In the genomic region with DNA sequence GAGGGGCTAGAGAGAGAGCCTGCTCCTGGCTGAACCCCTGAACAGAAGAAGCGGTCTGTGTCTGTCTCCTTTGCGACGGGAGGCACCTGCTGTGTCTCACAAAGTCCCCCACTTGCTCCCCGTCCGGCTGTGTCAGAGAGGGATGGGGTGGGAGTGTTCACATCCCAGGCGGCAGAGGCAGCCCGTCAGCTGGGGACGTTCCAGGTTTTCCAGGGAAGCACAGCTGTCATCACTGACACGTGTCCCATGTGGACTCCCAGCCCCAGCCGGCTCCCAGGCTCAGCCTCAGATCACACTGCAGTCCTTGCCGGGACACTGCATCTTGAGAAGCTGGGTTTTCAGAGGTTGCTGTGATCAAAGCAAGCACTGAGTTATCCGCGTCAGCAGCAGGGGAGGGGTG, we compare ENCODE assay signal across 11 cellular contexts. TPM values are rescaled to one million over a fixed set of nuclear protein-coding genes. Genes with fewer than 3 reads are reported as not detected.
DNase-seq lines count a peak whose midpoint lies in the region; ATAC-seq, FAIRE-seq and TF ChIP-seq lines count a peak whose summit lies in the region.
"Had no signal": no experiment of that assay in that cellular context is flagged by ENCODE, and none has a peak within 500 bp of the region (broad histone marks: within the 10 kb centered on the region; RNA-seq: fewer than 3 reads in every experiment).

No MANE protein-coding gene starts in this region.

- no peaks in the 10 kb centered on the region for H3K4me1 Mint-ChIP-seq in activated T-helper 17 cell treated with anti-CD3 and anti-CD28 coated beads, Interleukin-2, amount 50 U/mL, for 72 hours

- FAIRE-seq in A549 (lab: Jason Lieb, UNC), result no peak

- TF ChIP-seq RAD21 in A549 (conservative IDR thresholded peaks at IDR 0.05 in 1 of 2, IDR thresholded peaks at IDR 0.05 in 1 of 2), result no peak

- peak overlapping the region; percentile 84; the same call in 1 of the 3 replicates for H3K4me3 ChIP-seq in A549
- H3K4me3 ChIP-seq in GM08714 (ENCODE audit: low read length), result peak overlapping the region; percentile 88; the same call in 1 of the 2 replicates
- H3K4me3 ChIP-seq in hepatocyte, result no peak overlapping the region
- H3K4me3 ChIP-seq in body of pancreas, result no peak overlapping the region

- no peak overlapping the region for H2AFZ ChIP-seq in hepatocyte

- H3K9me2 ChIP-seq in hepatocyte (replicated peaks; ENCODE audit: insufficient read depth), result no peaks in the 10 kb centered on the region

- peaks cover 32% of the 10 kb centered on the region for H3K36me3 Mint-ChIP-seq in activated T-helper 17 cell treated with anti-CD3 and anti-CD28 coated beads, Interleukin-2, amount 50 U/mL, for 72 hours (ENCODE audit: low read depth)

- H3K4me3 Mint-ChIP-seq in activated T-helper 17 cell treated with anti-CD3 and anti-CD28 coated beads, Interleukin-2, amount 50 U/mL, for 72 hours, result peak overlapping the region; percentile 87

- H3K27ac Mint-ChIP-seq in activated T-helper 17 cell treated with anti-CD3 and anti-CD28 coated beads, Interleukin-2, amount 50 U/mL, for 72 hours, result no peak overlapping the region

- H3K9me3 Mint-ChIP-seq in activated T-helper 17 cell treated with anti-CD3 and anti-CD28 coated beads, Interleukin-2, amount 50 U/mL, for 72 hours, result no peaks in the 10 kb centered on the region

- CTCF ChIA-PET in A549 (lab: Yijun Ruan, JAX), result interaction anchor here (1.1 to 1.5 kb wide), 3 partner anchors 9 to 270 kb away, joined by 3 read pairs; no protein-coding TSS in a partner anchor

- DNase-seq in A549 (ENCODE audit: low read depth in 1 of 2, low spot score in 1 of 2), result no peak
- DNase-seq in hepatocyte (ENCODE audit: low spot score), result no peak
- DNase-seq in activated gamma-delta T cell treated with Interleukin-2 at 50 U/mL for 16 hours, result no peak
- DNase-seq in body of pancreas, result no peak
- no peak for DNase-seq in NCI-H1092 (lab: John Stamatoyannopoulos, UW)
- DNase-seq: amygdala, KG1 had no signal

- H3K27me3 Mint-ChIP-seq in activated T-helper 17 cell treated with anti-CD3 and anti-CD28 coated beads, Interleukin-2, amount 50 U/mL, for 72 hours, result no peaks in the 10 kb centered on the region

- no peak for ATAC-seq in A549
- no peak for ATAC-seq in activated T-helper 17 cell treated with anti-CD3 and anti-CD28 coated beads, Interleukin-2, amount 50 U/mL, for 72 hours (replicated peaks)
- no peak for ATAC-seq in GM21619 (IDR thresholded peaks at IDR 0.05; ENCODE audit: unreplicated experiment)
- ATAC-seq in body of pancreas, result no peak

- no peak for TF ChIP-seq CTCF in A549 (IDR thresholded peaks at IDR 0.05)
- TF ChIP-seq CTCF in hepatocyte (IDR thresholded peaks at IDR 0.05; ENCODE audit: poor library complexity), result no peak
- TF ChIP-seq CTCF in body of pancreas (IDR thresholded peaks at IDR 0.05), result no peak

- peaks cover 15% of the 10 kb centered on the region for H3K4me1 ChIP-seq in A549
- H3K4me1 ChIP-seq in hepatocyte (ENCODE audit: insufficient read depth), result peaks cover 13% of the 10 kb centered on the region
- H3K4me1 ChIP-seq in body of pancreas, result peaks cover 21% of the 10 kb centered on the region

- H4K20me1 ChIP-seq in hepatocyte (ENCODE audit: insufficient read depth, poor library complexity, severe bottlenecking), result no peaks in the 10 kb centered on the region

- peaks cover 17% of the 10 kb centered on the region for H3K79me2 ChIP-seq in hepatocyte

- intact Hi-C loops in body of pancreas (cut with DNase I), result no loop called here

- H3K27me3 ChIP-seq in hepatocyte (no peaks in the 10 kb centered on the region), body of pancreas (no peaks in the 10 kb centered on the region)
- H3K27me3 ChIP-seq: uterus had no signal

- no peak overlapping the region; a peak in 1 of 6 replicates for H3K27ac ChIP-seq in A549
- H3K27ac ChIP-seq in hepatocyte, result no peak overlapping the region
- H3K27ac ChIP-seq in body of pancreas, result no peak overlapping the region
- H3K27ac ChIP-seq: uterus had no signal

- TF ChIP-seq POLR2A in A549 (IDR thresholded peaks at IDR 0.05; ENCODE audit: low read length), result no peak
- no peak for TF ChIP-seq POLR2A in body of pancreas (IDR thresholded peaks at IDR 0.05)

- no peak for TF ChIP-seq EP300 in A549 (IDR thresholded peaks at IDR 0.05)

- POLR2A ChIA-PET in A549 (lab: Yijun Ruan, JAX), result interaction anchor here (1.0 kb wide), 1 partner anchor 211 kb away, joined by 3 read pairs; the partner anchor contains the start of gene MAPK8IP3

- H3K4me2 ChIP-seq in A549 (peak overlapping the region; percentile 91), hepatocyte (peak overlapping the region; percentile 88)

- WGBS in A549 (ENCODE audit: missing lambda C conversion rate), result 95% methylated on average over 10 of the region's 13 CpGs
- 88% methylated on average over 13 of the region's 13 CpGs for WGBS in hepatocyte (ENCODE audit: low lambda C conversion rate, missing lambda C conversion rate)
- WGBS in body of pancreas, 2 donors, result 81 to 86% methylated on average over 11 to 13 of the region's 13 CpGs

- H3K36me3 ChIP-seq in hepatocyte (replicated peaks; ENCODE audit: insufficient read depth, low read depth) (no peaks in the 10 kb centered on the region), body of pancreas (replicated peaks in 1 of 2; ENCODE audit: insufficient read depth in 1 of 2, low read depth in 2 of 2) (peaks cover 0 to 1% of the 10 kb centered on the region in 2 donors)
- H3K36me3 ChIP-seq: uterus had no signal

- H3K9me3 ChIP-seq in A549 (no peaks in the 10 kb centered on the region), hepatocyte (ENCODE audit: low read depth) (no peaks in the 10 kb centered on the region), body of pancreas (no peaks in the 10 kb centered on the region)
- H3K9me3 ChIP-seq: uterus had no signal

TF ChIP-seq in A549, 52 proteins besides CTCF, POLR2A, EP300 and RAD21 (continues in another document):
- TF ChIP-seq CBX2 (IDR thresholded peaks at IDR 0.05; ENCODE audit: borderline replicate concordance, low read depth) (no peak), MYC (IDR thresholded peaks at IDR 0.05; ENCODE audit: borderline replicate concordance, low read length) (no peak), HDAC2 (IDR thresholded peaks at IDR 0.05) (no peak), POLR2AphosphoS2 (conservative IDR thresholded peaks at IDR 0.05; ENCODE audit: low read length) (no peak), KDM5A (IDR thresholded peaks at IDR 0.05) (no peak), ESRRA (IDR thresholded peaks at IDR 0.05; ENCODE audit: borderline replicate concordance, low read length) (no peak), MAFK (IDR thresholded peaks at IDR 0.05; ENCODE audit: partially characterized antibody) (no peak), BHLHE40 (IDR thresholded peaks at IDR 0.05; ENCODE audit: low read depth, low read length) (no peak)

RNA-seq across cellular contexts. Expression of gene TELO2, which starts 1.6 kb away (rescaled TPM):
- 9.2 and 10.6 TPM in 2 replicates for polyA plus RNA-seq in A549 (2011; rRNA removed)
- 37.8 and 42.8 TPM in 2 replicates for polyA plus RNA-seq in A549 (2012; cell fraction: cytosol; rRNA removed)
- 337 and 377 TPM in 2 replicates for polyA plus RNA-seq in A549 (2012; cell fraction: nucleus; rRNA removed)
- 30.4 to 35.0 TPM (median 34.8 TPM) in 3 replicates for polyA plus RNA-seq in A549 (2017; fragmentation: RNase III; extraction: RNeasy Plus Mini Kit Qiagen cat#74134 plus additional on column Dnase treatment)
- 4.6 and 6.8 TPM in 2 replicates for polyA minus RNA-seq in A549 (2011; rRNA and poly(A)+ RNA removed)
- 10 to 100 TPM; 49.2 to 67.9 TPM for total RNA-seq in activated T-helper 17 cell treated with anti-CD3 and anti-CD28 coated beads, Interleukin-2, amount 50 U/mL, for 72 hours
- total RNA-seq in hepatocyte, result 12.0 and 22.8 TPM in 2 replicates
- 50.9 and 60.3 TPM in 2 replicates for polyA plus RNA-seq in hepatocyte
- 10 to 100 TPM; 25.4 to 76.5 TPM for total RNA-seq in body of pancreas

RNA-seq across cellular contexts. Expression of gene PTX4, which starts 6.0 kb away (rescaled TPM):
- not detected in 2 replicates for polyA plus RNA-seq in A549 (2011; rRNA removed)
- polyA plus RNA-seq in A549 (2012; cell fraction: cytosol; rRNA removed), result not detected in 2 replicates
- 0.12 TPM in 1 of 2 replicates, not detected in the other for polyA plus RNA-seq in A549 (2012; cell fraction: nucleus; rRNA removed)
- polyA plus RNA-seq in A549 (2017; fragmentation: RNase III; extraction: RNeasy Plus Mini Kit Qiagen cat#74134 plus additional on column Dnase treatment), result 0.07 TPM in 2 of 3 replicates, not detected in the other
- polyA minus RNA-seq in A549 (2011; rRNA and poly(A)+ RNA removed), result not detected in 2 replicates
- not detected for total RNA-seq in activated T-helper 17 cell treated with anti-CD3 and anti-CD28 coated beads, Interleukin-2, amount 50 U/mL, for 72 hours
- not detected in 2 replicates for total RNA-seq in hepatocyte
- not detected in 2 replicates for polyA plus RNA-seq in hepatocyte
- total RNA-seq in body of pancreas, result not detected

RNA-seq across cellular contexts. Expression of gene CLCN7, which starts 19.9 kb away (rescaled TPM):
- 17.2 and 19.9 TPM in 2 replicates for polyA plus RNA-seq in A549 (2011; rRNA removed)
- 52.1 and 62.2 TPM in 2 replicates for polyA plus RNA-seq in A549 (2012; cell fraction: cytosol; rRNA removed)
- 218 and 307 TPM in 2 replicates for polyA plus RNA-seq in A549 (2012; cell fraction: nucleus; rRNA removed)
- 51.6 to 69.7 TPM (median 62.8 TPM) in 3 replicates for polyA plus RNA-seq in A549 (2017; fragmentation: RNase III; extraction: RNeasy Plus Mini Kit Qiagen cat#74134 plus additional on column Dnase treatment)
- 28.2 and 40.0 TPM in 2 replicates for polyA minus RNA-seq in A549 (2011; rRNA and poly(A)+ RNA removed)
- 10 to 100 TPM; 44.8 to 63.9 TPM for total RNA-seq in activated T-helper 17 cell treated with anti-CD3 and anti-CD28 coated beads, Interleukin-2, amount 50 U/mL, for 72 hours
- 47.4 and 56.3 TPM in 2 replicates for total RNA-seq in hepatocyte
- 107 and 127 TPM in 2 replicates for polyA plus RNA-seq in hepatocyte
- total RNA-seq in body of pancreas, result 100 to 1,000 TPM in 1 of 2 donors, 10 to 100 TPM in 1; 27.2 to 115 TPM

RNA-seq across cellular contexts. Expression of gene TMEM204, which starts 38.8 kb away (rescaled TPM):
- polyA plus RNA-seq in A549 (2011; rRNA removed), result not detected in 2 replicates
- polyA plus RNA-seq in A549 (2012; cell fraction: cytosol; rRNA removed), result not detected in 2 replicates
- 0.06 TPM in 1 of 2 replicates, not detected in the other for polyA plus RNA-seq in A549 (2012; cell fraction: nucleus; rRNA removed)
- polyA plus RNA-seq in A549 (2017; fragmentation: RNase III; extraction: RNeasy Plus Mini Kit Qiagen cat#74134 plus additional on column Dnase treatment), result not detected in 3 replicates
- not detected in 2 replicates for polyA minus RNA-seq in A549 (2011; rRNA and poly(A)+ RNA removed)
- 10 to 100 TPM; 14.3 to 22.5 TPM for total RNA-seq in activated T-helper 17 cell treated with anti-CD3 and anti-CD28 coated beads, Interleukin-2, amount 50 U/mL, for 72 hours
- 4.7 and 5.4 TPM in 2 replicates for total RNA-seq in hepatocyte
- 2.7 and 4.3 TPM in 2 replicates for polyA plus RNA-seq in hepatocyte
- 10 to 100 TPM; 23.6 to 25.1 TPM for total RNA-seq in body of pancreas

RNA-seq across cellular contexts. Expression of gene CCDC154, which starts 50.4 kb away (rescaled TPM):
- polyA plus RNA-seq in A549 (2011; rRNA removed) (0.16 and 0.34 TPM in 2 replicates), A549 (2017; fragmentation: RNase III; extraction: RNeasy Plus Mini Kit Qiagen cat#74134 plus additional on column Dnase treatment) (0.49 to 0.74 TPM (median 0.70 TPM) in 3 replicates), hepatocyte (1.6 and 4.6 TPM in 2 replicates)
- 0.30 and 0.32 TPM in 2 replicates for polyA plus RNA-seq in A549 (2012; cell fraction: cytosol; rRNA removed)
- polyA plus RNA-seq in A549 (2012; cell fraction: nucleus; rRNA removed), result 1.6 and 2.0 TPM in 2 replicates
- not detected in 2 replicates for polyA minus RNA-seq in A549 (2011; rRNA and poly(A)+ RNA removed)
- 1 to 10 TPM; 2.1 to 3.7 TPM for total RNA-seq in activated T-helper 17 cell treated with anti-CD3 and anti-CD28 coated beads, Interleukin-2, amount 50 U/mL, for 72 hours
- total RNA-seq in hepatocyte (0.33 and 0.64 TPM in 2 replicates), body of pancreas (1 to 10 TPM; 2.1 to 2.3 TPM)

Comparison
In these comparisons a context has a peak if more than half of its experiments do, and no peak if none do; other contexts are left out.
1. H3K4me3 ChIP-seq: peak in A549 (single experiment) and GM08714 (single experiment); none in hepatocyte (single experiment) and body of pancreas (0 of 2).